Comparison of ENCODE assay signal across 9 cellular contexts in genomic region chr16:49068224-49068623, GRCh38.
"Had no signal": no experiment of that assay in that cellular context is flagged by ENCODE, and none has a peak within 500 bp of the region (broad histone marks: within the 10 kb centered on the region; RNA-seq: fewer than 3 reads in every experiment).

No MANE protein-coding gene starts in this region.

- H3K4me1 ChIP-seq: HAP-1 had no signal

- H3K36me3 Mint-ChIP-seq: IgD-negative memory B cell had no signal

- H3K36me3 ChIP-seq: HAP-1 had no signal

- H3K9me3 ChIP-seq: HAP-1 had no signal

- H3K27me3 Mint-ChIP-seq: IgD-negative memory B cell had no signal

- DNase-seq: GOT3, H7, HFFc6, Kasumi-1, KG1 had no signal

- H3K4me3 ChIP-seq: HAP-1 had no signal

- H3K27ac Mint-ChIP-seq: HFFc6 had no signal

- H3K27ac ChIP-seq: HL-60 had no signal

- H3K4me3 Mint-ChIP-seq: HFFc6, IgD-negative memory B cell had no signal

- ATAC-seq: HCT116 had no signal

- H3K4me1 Mint-ChIP-seq: IgD-negative memory B cell had no signal
